8 cellular contexts compared by ENCODE assay signal in genomic region chr14:29548948-29549370, GRCh38.
DNase-seq lines count a peak whose midpoint lies in the region; ATAC-seq and TF ChIP-seq lines count a peak whose summit lies in the region.

No MANE protein-coding gene starts in this region.

- TF ChIP-seq CTCF in PC-9 (conservative IDR thresholded peaks at IDR 0.05) (peak; percentile 65), epithelial cell of esophagus (IDR thresholded peaks at IDR 0.05; ENCODE audit: insufficient read depth, low read depth, low read length, missing control alignments) (peak; percentile 48)

- H3K4me1 ChIP-seq in PC-9 (replicated peaks; ENCODE audit: insufficient read depth) = no peaks in the 10 kb centered on the region

- no peaks in the 10 kb centered on the region for H3K79me2 ChIP-seq in PC-9 (ENCODE audit: low read depth)

- POLR2A ChIA-PET in PC-9 (lab: Charles Lee; ENCODE audit: unreplicated experiment) = no interaction called here

- DNase-seq in EL (peak; percentile 62), LoVo (ENCODE audit: low spot score) (peak; percentile 32), PC-9 (no peak), epithelial cell of esophagus (ENCODE audit: low read depth) (peak; percentile 66), myocyte (ENCODE audit: low read depth) (peak; percentile 76)
- DNase-seq in stimulated activated CD8-positive, alpha-beta memory T cell treated with anti-CD3 and anti-CD28 coated beads, Interleukin-4, amount 100 ng/mL, for 48 hours = no peak
- DNase-seq in activated CD4-positive, alpha-beta T cell treated with anti-CD3 and anti-CD28 coated beads, Interleukin-2, amount 50 U/mL, for 4 hours = no peak

- CTCF ChIA-PET in PC-9 (lab: Charles Lee) = interaction anchor here (0.5 to 0.9 kb wide), 3 partner anchors 448 to 895 kb away, joined by 3 read pairs; no protein-coding TSS in a partner anchor

- H3F3A ChIP-seq in PC-9 (ENCODE audit: insufficient read depth, low read depth) = no peaks in the 10 kb centered on the region

- intact Hi-C loops in PC-9 (cut with micrococcal nuclease; ENCODE audit: unreplicated experiment) = loop anchor here (2.0 to 10.0 kb wide), 3 partner anchors 666 to 896 kb away; no protein-coding TSS in a partner anchor

- H3K4me3 ChIP-seq in PC-9 (no peak overlapping the region), epithelial cell of esophagus (ENCODE audit: low read length) (no peak overlapping the region)

- peak; percentile 88 for ATAC-seq in GM21786 (IDR thresholded peaks at IDR 0.05; ENCODE audit: unreplicated experiment)

- no peak overlapping the region for H3K27ac ChIP-seq in PC-9

- H3K9me2 ChIP-seq in PC-9 (ENCODE audit: insufficient read depth) = no peaks in the 10 kb centered on the region

- no peaks in the 10 kb centered on the region for H3K36me3 ChIP-seq in PC-9 (ENCODE audit: low read depth)

- no peaks in the 10 kb centered on the region for H3K9me3 ChIP-seq in PC-9 (ENCODE audit: insufficient read depth, low read depth)

- no peak overlapping the region for H3K4me2 ChIP-seq in PC-9

- no peaks in the 10 kb centered on the region for H3K27me3 ChIP-seq in PC-9 (ENCODE audit: insufficient read depth, low read depth)

- no peak overlapping the region for H2AFZ ChIP-seq in PC-9

- BruUV-seq in PC-9 (replicated peaks; lab: Mats Ljungman, UMichigan) = no TSS peak

- no peaks in the 10 kb centered on the region for H4K20me1 ChIP-seq in PC-9 (ENCODE audit: insufficient read depth)

Comparison
In these comparisons a context has a peak if more than half of its experiments do, and no peak if none do; other contexts are left out.
1. DNase-seq: peak in EL (single experiment), LoVo (single experiment), epithelial cell of esophagus (single experiment) and myocyte (single experiment); none in PC-9 (0 of 2), stimulated activated CD8-positive, alpha-beta memory T cell treated with anti-CD3 and anti-CD28 coated beads, Interleukin-4, amount 100 ng/mL, for 48 hours (single experiment) and activated CD4-positive, alpha-beta T cell treated with anti-CD3 and anti-CD28 coated beads, Interleukin-2, amount 50 U/mL, for 4 hours (0 of 2).